ENCODE assay signal across 21 cellular contexts in the genomic region with DNA sequence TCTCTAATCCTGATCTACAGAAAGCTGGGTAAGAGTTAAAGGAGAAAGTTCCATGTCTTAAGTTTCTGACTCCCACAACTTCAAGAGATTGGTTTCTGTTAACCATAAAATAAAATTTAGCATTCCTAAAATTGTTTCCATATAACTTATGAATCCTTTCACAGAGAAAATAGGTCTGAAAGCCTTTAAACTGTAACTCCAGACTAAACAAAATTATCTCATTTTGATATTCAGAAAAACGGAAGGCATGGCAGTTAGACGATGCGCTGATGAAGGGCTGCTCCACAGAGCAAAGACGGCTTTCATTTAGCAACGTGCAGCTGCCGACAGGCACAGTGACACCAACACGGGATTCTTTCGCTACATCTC.
DNase-seq lines count a peak whose midpoint lies in the region; ATAC-seq and TF ChIP-seq lines count a peak whose summit lies in the region.
"Had no signal": no experiment of that assay in that cellular context is flagged by ENCODE, and none has a peak within 500 bp of the region (broad histone marks: within the 10 kb centered on the region; RNA-seq: fewer than 3 reads in every experiment).

No MANE protein-coding gene starts in this region.

- H3K27me3 Mint-ChIP-seq in activated T-helper 1 cell treated with anti-CD3 and anti-CD28 coated beads, Interleukin-12 subunit alpha, Interleukin-12 subunit beta, Interleukin-2, Interleukin-4 antibody, amounts not matched to agents 30 ng/mL and 10 ng/mL and 1 ng/mL, durations not matched to agents 14 hours and 24 hours and 36 hours (ENCODE audit: insufficient read depth) = no peaks in the 10 kb centered on the region
- H3K27me3 Mint-ChIP-seq: naive B cell had no signal

- TF ChIP-seq CTCF in brain microvascular endothelial cell (IDR thresholded peaks at IDR 0.05; ENCODE audit: low read depth, low read length, missing control alignments) (no peak), smooth muscle cell (IDR thresholded peaks at IDR 0.05; ENCODE audit: borderline replicate concordance, insufficient read depth, poor library complexity, severe bottlenecking) (no peak), transverse colon (IDR thresholded peaks at IDR 0.05) (no peak)

- intact Hi-C loops in left colon (cut with DNase I, micrococcal nuclease) = no loop called here
- intact Hi-C loops in transverse colon (cut with DNase I; ENCODE audit: low total_unique reads) = no loop called here
- intact Hi-C loops in activated T-helper 1 cell treated with anti-CD3 and anti-CD28 coated beads, Interleukin-12 subunit alpha, Interleukin-12 subunit beta, Interleukin-2, Interleukin-4 antibody, amounts not matched to agents 30 ng/mL and 10 ng/mL and 1 ng/mL, durations not matched to agents 14 hours and 24 hours and 36 hours (cut with micrococcal nuclease) = no loop called here

- H3K4me2 ChIP-seq in smooth muscle cell = peak overlapping the region; percentile 82

- H3K4me3 Mint-ChIP-seq in activated T-helper 1 cell treated with anti-CD3 and anti-CD28 coated beads, Interleukin-12 subunit alpha, Interleukin-12 subunit beta, Interleukin-2, Interleukin-4 antibody, amounts not matched to agents 30 ng/mL and 10 ng/mL and 1 ng/mL, durations not matched to agents 14 hours and 24 hours and 36 hours = no peak overlapping the region
- H3K4me3 Mint-ChIP-seq: naive B cell had no signal

- DNase-seq in GM04503 (ENCODE audit: low read depth) = peak; percentile 23
- DNase-seq in brain microvascular endothelial cell = peak; percentile 2
- peak in 1 of 2 donors; percentile 5 for DNase-seq in left colon
- no peak for DNase-seq in smooth muscle cell (lab: John Stamatoyannopoulos, UW; ENCODE audit: unreplicated experiment)
- no peak for DNase-seq in transverse colon
- DNase-seq in DMS 273 treated with DMSO at 0.1 percent for 48 hours (lab: John Stamatoyannopoulos, UW) = no peak
- DNase-seq in activated T-helper 1 cell treated with anti-CD3 and anti-CD28 coated beads, Interleukin-12 subunit alpha, Interleukin-12 subunit beta, Interleukin-2, Interleukin-4 antibody, amounts not matched to agents 30 ng/mL and 10 ng/mL and 1 ng/mL, durations not matched to agents 14 hours and 24 hours and 36 hours (ENCODE audit: low spot score) = no peak
- no peak for DNase-seq in DMS79 treated with DMSO at 0.1 percent for 48 hours (lab: John Stamatoyannopoulos, UW)
- DNase-seq: activated CD4-positive, alpha-beta T cell treated with anti-CD3 and anti-CD28 coated beads for 1 hour; activated CD8-positive, alpha-beta memory T cell treated with anti-CD3 and anti-CD28 coated beads, Interleukin-2, amount 50 U/mL, for 48 hours; activated naive CD4-positive, alpha-beta T cell treated with anti-CD3 and anti-CD28 coated beads, Interleukin-2, amount 50 U/mL, for 16 hours; AML-193; Calu3; effector memory CD4-positive, alpha-beta T cell; GF-D8; naive B cell; NCI-H1694 treated with DMSO at 0.1 percent for 48 hours; NCI-H446; SJCRH30; T-helper 9 cell had no signal

- in situ Hi-C loops in brain microvascular endothelial cell (cut with HindIII; ENCODE audit: low pct_ligation_motif_present, low sequenced_read_pairs) = no loop called here
- in situ Hi-C loops in transverse colon (cut with MboI; ENCODE audit: low pct_ligation_motif_present in 1 of 4, low pct_unique_long_range_greater_than_20kb in 1 of 4, low sequenced_read_pairs in 3 of 4) = no loop called here

- no peak overlapping the region for H2AFZ ChIP-seq in smooth muscle cell (ENCODE audit: low read depth)

- H3K4me1 ChIP-seq in smooth muscle cell (ENCODE audit: low read depth) = peaks cover 9% of the 10 kb centered on the region
- H3K4me1 ChIP-seq in transverse colon = peaks cover 0 to 19% (median 9%) of the 10 kb centered on the region in 4 donors

- H3K27ac Mint-ChIP-seq in activated T-helper 1 cell treated with anti-CD3 and anti-CD28 coated beads, Interleukin-12 subunit alpha, Interleukin-12 subunit beta, Interleukin-2, Interleukin-4 antibody, amounts not matched to agents 30 ng/mL and 10 ng/mL and 1 ng/mL, durations not matched to agents 14 hours and 24 hours and 36 hours = no peak overlapping the region
- H3K27ac Mint-ChIP-seq: naive B cell had no signal

- peak; percentile 60 for ATAC-seq in left colon
- ATAC-seq: HCT116 had no signal

- H3F3A ChIP-seq in smooth muscle cell (ENCODE audit: low read depth) = peaks cover 13% of the 10 kb centered on the region

- TF ChIP-seq POLR2A in transverse colon (IDR thresholded peaks at IDR 0.05) = no peak

- no peaks in the 10 kb centered on the region for H3K9me3 ChIP-seq in smooth muscle cell (replicated peaks; ENCODE audit: low read depth)
- no peaks in the 10 kb centered on the region for H3K9me3 ChIP-seq in transverse colon

- no peaks in the 10 kb centered on the region for H3K4me1 Mint-ChIP-seq in activated T-helper 1 cell treated with anti-CD3 and anti-CD28 coated beads, Interleukin-12 subunit alpha, Interleukin-12 subunit beta, Interleukin-2, Interleukin-4 antibody, amounts not matched to agents 30 ng/mL and 10 ng/mL and 1 ng/mL, durations not matched to agents 14 hours and 24 hours and 36 hours (ENCODE audit: low read depth)
- H3K4me1 Mint-ChIP-seq: naive B cell had no signal

- no peak for TF ChIP-seq EP300 in transverse colon (IDR thresholded peaks at IDR 0.05; ENCODE audit: low read depth)

- no peak overlapping the region for H3K27ac ChIP-seq in brain microvascular endothelial cell
- peak overlapping the region; percentile 51 for H3K27ac ChIP-seq in smooth muscle cell (ENCODE audit: low read depth)
- H3K27ac ChIP-seq in transverse colon = no peak overlapping the region
- H3K27ac ChIP-seq: SJCRH30 had no signal

- no peaks in the 10 kb centered on the region for H3K27me3 ChIP-seq in brain microvascular endothelial cell (replicated peaks)
- H3K27me3 ChIP-seq in smooth muscle cell (ENCODE audit: low read depth) = no peaks in the 10 kb centered on the region
- no peaks in the 10 kb centered on the region for H3K27me3 ChIP-seq in transverse colon
- H3K27me3 ChIP-seq: SJCRH30 had no signal

- no peak overlapping the region for H3K4me3 ChIP-seq in brain microvascular endothelial cell (ENCODE audit: low read depth, low read length)
- peak overlapping the region; percentile 21 for H3K4me3 ChIP-seq in smooth muscle cell
- no peak overlapping the region for H3K4me3 ChIP-seq in transverse colon
- H3K4me3 ChIP-seq: SJCRH30 had no signal

- no peaks in the 10 kb centered on the region for H3K9me3 Mint-ChIP-seq in activated T-helper 1 cell treated with anti-CD3 and anti-CD28 coated beads, Interleukin-12 subunit alpha, Interleukin-12 subunit beta, Interleukin-2, Interleukin-4 antibody, amounts not matched to agents 30 ng/mL and 10 ng/mL and 1 ng/mL, durations not matched to agents 14 hours and 24 hours and 36 hours
- H3K9me3 Mint-ChIP-seq: naive B cell had no signal

- H3K36me3 Mint-ChIP-seq in activated T-helper 1 cell treated with anti-CD3 and anti-CD28 coated beads, Interleukin-12 subunit alpha, Interleukin-12 subunit beta, Interleukin-2, Interleukin-4 antibody, amounts not matched to agents 30 ng/mL and 10 ng/mL and 1 ng/mL, durations not matched to agents 14 hours and 24 hours and 36 hours (ENCODE audit: low read depth) = peaks cover 9% of the 10 kb centered on the region

- H3K36me3 ChIP-seq in brain microvascular endothelial cell (replicated peaks) (peaks cover 4% of the 10 kb centered on the region), smooth muscle cell (ENCODE audit: low read depth) (no peaks in the 10 kb centered on the region), transverse colon (peaks cover 0 to 37% (median 9%) of the 10 kb centered on the region in 4 donors)

- no peak overlapping the region for H3K9ac ChIP-seq in smooth muscle cell (ENCODE audit: low read depth)

- H3K79me2 ChIP-seq in smooth muscle cell (ENCODE audit: low read depth) = no peaks in the 10 kb centered on the region

- WGBS in smooth muscle cell (ENCODE audit: low lambda C conversion rate) = 8% methylated on average over 8 of the region's 8 CpGs
- 47 to 53% methylated on average over 8 of the region's 8 CpGs for WGBS in transverse colon (ENCODE audit: low coverage in 1 of 2), 2 donors

- H4K20me1 ChIP-seq in smooth muscle cell (ENCODE audit: low read depth) = no peaks in the 10 kb centered on the region

Comparison
In these comparisons a context has a peak if more than half of its experiments do, and no peak if none do; other contexts are left out.
1. DNase-seq: peak in GM04503 (single experiment) and brain microvascular endothelial cell (single experiment); none in smooth muscle cell (single experiment), transverse colon (single experiment), DMS 273 treated with DMSO at 0.1 percent for 48 hours (single experiment), activated T-helper 1 cell treated with anti-CD3 and anti-CD28 coated beads, Interleukin-12 subunit alpha, Interleukin-12 subunit beta, Interleukin-2, Interleukin-4 antibody, amounts not matched to agents 30 ng/mL and 10 ng/mL and 1 ng/mL, durations not matched to agents 14 hours and 24 hours and 36 hours (single experiment) and DMS79 treated with DMSO at 0.1 percent for 48 hours (single experiment).